Comparison of ENCODE assay signal across 32 cellular contexts in genomic region chr12:100843061-100843460, GRCh38. TPM values are rescaled to one million over a fixed set of nuclear protein-coding genes. Genes with fewer than 3 reads are reported as not detected.
"Had no signal": no experiment of that assay in that cellular context is flagged by ENCODE, and none has a peak within 500 bp of the region (broad histone marks: within the 10 kb centered on the region; RNA-seq: fewer than 3 reads in every experiment).

No MANE protein-coding gene starts in this region.

- DNase-seq: naive thymus-derived CD8-positive, alpha-beta T cell; nephron progenitor cell; nucleus accumbens; pancreas; psoas muscle; right cardiac atrium; right lobe of liver; sigmoid colon; spleen; stimulated activated CD4-positive, alpha-beta T cell treated with anti-CD3 and anti-CD28 coated beads, Interleukin-12 subunit alpha, Interleukin-12 subunit beta, amount 100 ng/mL, for 4 hours; stimulated activated CD4-positive, alpha-beta T cell treated with anti-CD3 and anti-CD28 coated beads, Interleukin-1b, Interleukin-23, amount 100 ng/mL, for 48 hours; stimulated activated CD4-positive, alpha-beta T cell treated with anti-CD3 and anti-CD28 coated beads, Interleukin-4, amount 100 ng/mL, for 1 hour; stimulated activated CD4-positive, alpha-beta T cell treated with anti-CD3 and anti-CD28 coated beads, Interleukin-4, amount 100 ng/mL, for 4 hours; stimulated activated CD8-positive, alpha-beta memory T cell treated with anti-CD3 and anti-CD28 coated beads, Interleukin-4, amount 100 ng/mL, for 48 hours; stimulated activated naive CD4-positive, alpha-beta T cell; stimulated activated naive CD8-positive, alpha-beta T cell treated with anti-CD3 and anti-CD28 coated beads, Interleukin-15, amount 100 ng/mL, for 72 hours; stimulated activated naive CD8-positive, alpha-beta T cell treated with anti-CD3 and anti-CD28 coated beads, Interleukin-15, Interleukin-2, amounts not matched to agents 100 U/mL and 50 U/mL, for 24 hours; substantia nigra; thyroid gland; upper lobe of right lung; uterus had no signal

- H3K36me3 Mint-ChIP-seq: naive thymus-derived CD8-positive, alpha-beta T cell; natural killer cell treated with Interleukin-12 subunit alpha and Interleukin-12 subunit beta and Interleukin-15 and Interleukin-18, amount 100 ng/mL, for 72 hours; stimulated activated memory B cell treated with anti-CD40 and anti-IgM and Interleukin-4, amounts not matched to agents 10 μg/mL and 1 μg/mL and 100 μg/mL, for 72 hours; type B pancreatic cell had no signal

- H3K4me2 ChIP-seq: smooth muscle cell had no signal

- H3K9me3 Mint-ChIP-seq: nephron progenitor cell, neural crest cell, type B pancreatic cell had no signal

- H3K27me3 ChIP-seq: neutrophil, pancreas, right lobe of liver, sigmoid colon, spleen, suprapubic skin, thyroid gland, tibial nerve, upper lobe of right lung, uterus had no signal

- ATAC-seq: naive thymus-derived CD8-positive, alpha-beta T cell; natural killer cell treated with Interleukin-12 subunit alpha and Interleukin-12 subunit beta and Interleukin-15 and Interleukin-18, amount 100 ng/mL, for 72 hours; pancreas; psoas muscle; right cardiac atrium; right lobe of liver; stimulated activated memory B cell treated with anti-CD40 and anti-IgM and Interleukin-4, amounts not matched to agents 10 μg/mL and 1 μg/mL and 100 μg/mL, for 72 hours; stimulated activated naive CD8-positive, alpha-beta T cell treated with anti-CD3 and anti-CD28 coated beads, Interleukin-15, amount 100 ng/mL, for 72 hours; stimulated activated naive CD8-positive, alpha-beta T cell treated with anti-CD3 and anti-CD28 coated beads, Interleukin-15, Interleukin-2, amounts not matched to agents 100 U/mL and 50 U/mL, for 24 hours; upper lobe of right lung had no signal

- H3K4me1 Mint-ChIP-seq: naive thymus-derived CD8-positive, alpha-beta T cell; nephron progenitor cell; stimulated activated naive CD8-positive, alpha-beta T cell treated with anti-CD3 and anti-CD28 coated beads, Interleukin-15, amount 100 ng/mL, for 72 hours had no signal

- H3K4me1 ChIP-seq: pancreas, psoas muscle, right lobe of liver, sigmoid colon, spleen, suprapubic skin, thyroid gland, upper lobe of right lung, uterus had no signal

- H3K4me3 ChIP-seq: pancreas, psoas muscle, right lobe of liver, sigmoid colon, skin epidermis, smooth muscle cell, spleen, suprapubic skin, thoracic aorta, thyroid gland, tibial nerve, upper lobe of right lung, uterus had no signal

- H3K27ac ChIP-seq: neutrophil, pancreas, psoas muscle, right lobe of liver, sigmoid colon, skin epidermis, spleen, suprapubic skin, thoracic aorta, thyroid gland, tibial nerve, upper lobe of right lung, uterus had no signal

- H3K27ac Mint-ChIP-seq: naive thymus-derived CD8-positive, alpha-beta T cell; natural killer cell treated with Interleukin-12 subunit alpha and Interleukin-12 subunit beta and Interleukin-15 and Interleukin-18, amount 100 ng/mL, for 72 hours; nephron progenitor cell; progenitor cell of endocrine pancreas; stimulated activated memory B cell treated with anti-CD40 and anti-IgM and Interleukin-4, amounts not matched to agents 10 μg/mL and 1 μg/mL and 100 μg/mL, for 72 hours; stimulated activated naive CD8-positive, alpha-beta T cell treated with anti-CD3 and anti-CD28 coated beads, Interleukin-15, amount 100 ng/mL, for 72 hours; type B pancreatic cell had no signal

- H3K9me3 ChIP-seq: neutrophil, pancreas, psoas muscle, right lobe of liver, sigmoid colon, spleen, suprapubic skin, thoracic aorta, thyroid gland, tibial nerve, upper lobe of right lung, uterus had no signal

- H3K4me3 Mint-ChIP-seq: naive thymus-derived CD8-positive, alpha-beta T cell; natural killer cell treated with Interleukin-12 subunit alpha and Interleukin-12 subunit beta and Interleukin-15 and Interleukin-18, amount 100 ng/mL, for 72 hours; nephron progenitor cell; neural crest cell; stimulated activated memory B cell treated with anti-CD40 and anti-IgM and Interleukin-4, amounts not matched to agents 10 μg/mL and 1 μg/mL and 100 μg/mL, for 72 hours; stimulated activated naive CD8-positive, alpha-beta T cell treated with anti-CD3 and anti-CD28 coated beads, Interleukin-15, amount 100 ng/mL, for 72 hours; type B pancreatic cell had no signal

- H3K27me3 Mint-ChIP-seq: natural killer cell treated with Interleukin-12 subunit alpha and Interleukin-12 subunit beta and Interleukin-15 and Interleukin-18, amount 100 ng/mL, for 72 hours; progenitor cell of endocrine pancreas; stimulated activated memory B cell treated with anti-CD40 and anti-IgM and Interleukin-4, amounts not matched to agents 10 μg/mL and 1 μg/mL and 100 μg/mL, for 72 hours; stimulated activated naive CD8-positive, alpha-beta T cell treated with anti-CD3 and anti-CD28 coated beads, Interleukin-15, amount 100 ng/mL, for 72 hours had no signal

- H3K36me3 ChIP-seq: neutrophil, pancreas, right lobe of liver, sigmoid colon, spleen, suprapubic skin, thoracic aorta, thyroid gland, tibial nerve, upper lobe of right lung, uterus had no signal

RNA-seq across cellular contexts. Expression of gene ANO4, which starts 48.5 kb away (rescaled TPM):
- total RNA-seq: naive thymus-derived CD8-positive, alpha-beta T cell; natural killer cell treated with Interleukin-12 subunit alpha and Interleukin-12 subunit beta and Interleukin-15 and Interleukin-18, amount 100 ng/mL, for 72 hours; thoracic aorta had no signal
- polyA plus RNA-seq: naive thymus-derived CD8-positive, alpha-beta T cell; spleen had no signal
